Comparison of ENCODE assay signal across 26 cellular contexts in genomic region chr5:66769030-66769733, GRCh38.
A peak's percentile ranks its signal among the peaks of the same experiment; 100 is the strongest.
DNase-seq lines count a peak whose midpoint lies in the region; ATAC-seq lines count a peak whose summit lies in the region.
"Had no signal": no experiment of that assay in that cellular context is flagged by ENCODE, and none has a peak within 500 bp of the region (broad histone marks: within the 10 kb centered on the region; RNA-seq: fewer than 3 reads in every experiment).

No MANE protein-coding gene starts in this region.

- no peak overlapping the region for H2BK5ac ChIP-seq in neuronal stem cell (ENCODE audit: low read length)

- H3K36me3 ChIP-seq in neuronal stem cell (replicated peaks in 1 of 2; ENCODE audit: control insufficient read depth in 2 of 2, insufficient read depth in 2 of 2, low read length in 2 of 2) = no peaks in the 10 kb centered on the region
- H3K36me3 ChIP-seq: SJSA1 had no signal

- H2AK5ac ChIP-seq in neuronal stem cell (ENCODE audit: low read depth, low read length) = no peak overlapping the region

- peak; percentile 44 for ATAC-seq in left ventricle myocardium superior
- ATAC-seq in GM21576 (IDR thresholded peaks at IDR 0.05; ENCODE audit: unreplicated experiment) = no peak
- ATAC-seq: CD8-positive, alpha-beta T cell; HCT116; PC-3 had no signal

- H3K79me1 ChIP-seq in neuronal stem cell (ENCODE audit: low read depth, low read length) = no peaks in the 10 kb centered on the region

- H4K91ac ChIP-seq in neuronal stem cell (ENCODE audit: low read depth, low read length, poor library complexity) = no peak overlapping the region

- no peak overlapping the region for H3K9ac ChIP-seq in neuronal stem cell (ENCODE audit: low read depth, low read length, poor library complexity)

- H3K23ac ChIP-seq in neuronal stem cell (ENCODE audit: low read depth, low read length, poor library complexity) = no peak overlapping the region

- intact Hi-C loops in left ventricle myocardium superior (cut with micrococcal nuclease) = no loop called here

- H2AFZ ChIP-seq in neuronal stem cell (ENCODE audit: low read length) = no peak overlapping the region

- no peaks in the 10 kb centered on the region for H3K9me3 ChIP-seq in neuronal stem cell (replicated peaks in 1 of 2; ENCODE audit: control insufficient read depth in 2 of 2, insufficient read depth in 1 of 2, low read depth in 1 of 2, low read length in 2 of 2)
- H3K9me3 ChIP-seq: Caco-2, SJSA1 had no signal

- no peak overlapping the region for H2BK15ac ChIP-seq in neuronal stem cell (ENCODE audit: low read length)

- no peaks in the 10 kb centered on the region for H3K4me1 ChIP-seq in neuronal stem cell (ENCODE audit: control insufficient read depth in 2 of 2, insufficient read depth in 1 of 2, low read depth in 1 of 2, low read length in 2 of 2)
- H3K4me1 ChIP-seq: Caco-2, SJSA1 had no signal

- WGBS in neuronal stem cell (ENCODE audit: extremely low coverage in 2 of 2, insufficient read length in 2 of 2, insufficient replicate concordance in 1 of 2), 2 donors = no CpG with 5 or more reads among the region's 9 CpGs

- DNase-seq in NCI-H748 (lab: John Stamatoyannopoulos, UW; ENCODE audit: unreplicated experiment) (peak; percentile 20), NCI-H748 treated with DMSO at 0.1 percent for 48 hours (lab: John Stamatoyannopoulos, UW) (no peak), DMS53 (lab: John Stamatoyannopoulos, UW) (peak; percentile 28), left ventricle myocardium superior (no peak), neuronal stem cell (ENCODE audit: low spot score) (no peak)
- no peak for DNase-seq in activated CD8-positive, alpha-beta memory T cell treated with anti-CD3 and anti-CD28 coated beads for 24 hours
- DNase-seq: Caco-2; CD8-positive, alpha-beta T cell; DMS 273 treated with DMSO at 0.1 percent for 48 hours; DND-41; Kasumi-1; NCI-H1092 treated with DMSO at 0.1 percent for 48 hours; NCI-H1436; NCI-H187; NCI-H2081 treated with DMSO at 0.1 percent for 48 hours; NCI-H2171; NCI-H226; NCI-H510A; NCI-H774; NK-92 treated with Interleukin-12 subunit alpha and Interleukin-12 subunit beta, amount 100 ng/mL, for 24 hours; PC-3 had no signal

- no peak overlapping the region for H3K14ac ChIP-seq in neuronal stem cell (ENCODE audit: low read length)

- no peaks in the 10 kb centered on the region for H3K27me3 ChIP-seq in neuronal stem cell (ENCODE audit: control insufficient read depth in 3 of 3, insufficient read depth in 3 of 3, low read depth in 1 of 3, low read length in 3 of 3)
- H3K27me3 ChIP-seq: SJSA1 had no signal

- peak overlapping the region; percentile 61 for H3K18ac ChIP-seq in neuronal stem cell (ENCODE audit: low read length)

- H2BK120ac ChIP-seq in neuronal stem cell (ENCODE audit: low read depth, low read length) = no peak overlapping the region

- no peak overlapping the region for H3K27ac ChIP-seq in neuronal stem cell (replicated peaks; ENCODE audit: low read length)
- H3K27ac ChIP-seq: 22Rv1, C4-2B, SJSA1 had no signal

- H3K4me2 ChIP-seq in neuronal stem cell (ENCODE audit: insufficient read depth, low read length, poor library complexity, severe bottlenecking) = no peak overlapping the region

- no peak overlapping the region for H3K4me3 ChIP-seq in neuronal stem cell (ENCODE audit: low read length in 2 of 2)
- H3K4me3 ChIP-seq: SJSA1 had no signal

- no peak overlapping the region for H3K4ac ChIP-seq in neuronal stem cell (ENCODE audit: low read length)

- no peak overlapping the region for H2BK12ac ChIP-seq in neuronal stem cell (ENCODE audit: low read length)

- H4K8ac ChIP-seq in neuronal stem cell (ENCODE audit: low read depth, low read length) = no peak overlapping the region

Comparison
In these comparisons a context has a peak if more than half of its experiments do, and no peak if none do; other contexts are left out.
1. DNase-seq: peak in NCI-H748 (single experiment) and DMS53 (single experiment); none in NCI-H748 treated with DMSO at 0.1 percent for 48 hours (single experiment), left ventricle myocardium superior (single experiment), neuronal stem cell (single experiment) and activated CD8-positive, alpha-beta memory T cell treated with anti-CD3 and anti-CD28 coated beads for 24 hours (single experiment).